18 cellular contexts compared by ENCODE assay signal in the genomic region with DNA sequence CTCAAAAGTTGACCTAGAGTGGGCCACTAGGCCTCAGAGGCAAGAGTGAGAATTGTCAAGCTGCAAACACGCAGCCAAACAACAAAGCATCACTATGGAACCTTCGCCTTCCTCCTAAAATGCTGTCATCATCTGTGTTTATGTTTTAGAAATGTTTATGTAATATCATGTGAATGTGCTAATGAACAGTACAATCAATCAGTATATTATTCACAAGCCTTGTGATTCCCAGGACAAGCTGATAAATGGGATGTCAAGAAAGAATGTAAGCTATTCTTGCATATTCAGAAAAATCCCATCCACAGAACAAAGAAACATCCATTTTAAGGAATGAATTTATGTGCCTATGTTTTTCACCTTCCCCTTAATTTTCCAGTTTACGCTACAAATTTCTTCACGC.
DNase-seq lines count a peak whose midpoint lies in the region; ATAC-seq and TF ChIP-seq lines count a peak whose summit lies in the region.
"Had no signal": no experiment of that assay in that cellular context is flagged by ENCODE, and none has a peak within 500 bp of the region (broad histone marks: within the 10 kb centered on the region; RNA-seq: fewer than 3 reads in every experiment).

No MANE protein-coding gene starts in this region.

- no peak for DNase-seq in activated naive CD4-positive, alpha-beta T cell treated with anti-CD3 and anti-CD28 coated beads, Interleukin-2, amount 10 ng/mL, durations not matched to agents 7 days and 5 days
- DNase-seq in activated naive CD4-positive, alpha-beta T cell treated with Interleukin-2 at 50 U/mL for 16 hours, result no peak
- no peak for DNase-seq in T-cell
- DNase-seq in activated naive CD8-positive, alpha-beta T cell treated with anti-CD3 and anti-CD28 coated beads for 36 hours, result no peak
- DNase-seq in nephron progenitor cell, result no peak
- no peak for DNase-seq in A172 (ENCODE audit: low spot score)
- DNase-seq in T-helper 9 cell, result no peak
- DNase-seq: HCEC 1CT, MM.1S, NCI-H1092, NCI-H1436 treated with DMSO at 0.1 percent for 48 hours, NCI-H2029 treated with DMSO at 0.1 percent for 48 hours, NCI-H2171, NCI-H526, PC-9, SIG-M5 had no signal

- peaks cover 87% of the 10 kb centered on the region for H3K4me1 Mint-ChIP-seq in activated naive CD4-positive, alpha-beta T cell treated with anti-CD3 and anti-CD28 coated beads, Interleukin-2, amount 10 ng/mL, durations not matched to agents 7 days and 5 days
- H3K4me1 Mint-ChIP-seq in T-cell (peaks cover 88 to 95% (median 92%) of the 10 kb centered on the region in 3 donors), nephron progenitor cell (peaks cover 29% of the 10 kb centered on the region)
- H3K4me1 Mint-ChIP-seq in activated naive CD8-positive, alpha-beta T cell treated with anti-CD3 and anti-CD28 coated beads for 36 hours, result peaks cover 80% of the 10 kb centered on the region
- H3K4me1 Mint-ChIP-seq: B cell had no signal

- CTCF ChIA-PET in activated naive CD4-positive, alpha-beta T cell treated with anti-CD3 and anti-CD28 coated beads, Interleukin-2, amount 10 ng/mL, durations not matched to agents 7 days and 5 days (lab: Charles Lee), result interaction anchor here (0.6 to 1.1 kb wide), 3 partner anchors 8 to 501 kb away, joined by 3 to 5 read pairs (median 4); no protein-coding TSS in a partner anchor
- CTCF ChIA-PET in T-cell (lab: Charles Lee), result interaction anchor here (0.5 to 1.1 kb wide), 2 partner anchors 9 to 262 kb away, joined by 3 read pairs; no protein-coding TSS in a partner anchor

- no peak overlapping the region for H3K4me3 Mint-ChIP-seq in activated naive CD4-positive, alpha-beta T cell treated with anti-CD3 and anti-CD28 coated beads, Interleukin-2, amount 10 ng/mL, durations not matched to agents 7 days and 5 days
- H3K4me3 Mint-ChIP-seq in T-cell, result peak overlapping the region in 1 of 3 donors; percentile 67
- H3K4me3 Mint-ChIP-seq in activated naive CD8-positive, alpha-beta T cell treated with anti-CD3 and anti-CD28 coated beads for 36 hours, result no peak overlapping the region
- no peak overlapping the region for H3K4me3 Mint-ChIP-seq in nephron progenitor cell
- H3K4me3 Mint-ChIP-seq: B cell, GM23338 had no signal

- H3K9me3 Mint-ChIP-seq in activated naive CD4-positive, alpha-beta T cell treated with anti-CD3 and anti-CD28 coated beads, Interleukin-2, amount 10 ng/mL, durations not matched to agents 7 days and 5 days, result no peaks in the 10 kb centered on the region
- H3K9me3 Mint-ChIP-seq in T-cell (no peaks in the 10 kb centered on the region), nephron progenitor cell (no peaks in the 10 kb centered on the region)
- no peaks in the 10 kb centered on the region for H3K9me3 Mint-ChIP-seq in activated naive CD8-positive, alpha-beta T cell treated with anti-CD3 and anti-CD28 coated beads for 36 hours
- H3K9me3 Mint-ChIP-seq: GM23338 had no signal

- ATAC-seq in T-cell (replicated peaks in 1 of 4), result no peak
- ATAC-seq: GM23338 had no signal

- no peaks in the 10 kb centered on the region for H3K27me3 Mint-ChIP-seq in activated naive CD4-positive, alpha-beta T cell treated with anti-CD3 and anti-CD28 coated beads, Interleukin-2, amount 10 ng/mL, durations not matched to agents 7 days and 5 days
- H3K27me3 Mint-ChIP-seq in T-cell (no peaks in the 10 kb centered on the region), nephron progenitor cell (ENCODE audit: low read depth, poor library complexity) (no peaks in the 10 kb centered on the region)
- H3K27me3 Mint-ChIP-seq in activated naive CD8-positive, alpha-beta T cell treated with anti-CD3 and anti-CD28 coated beads for 36 hours, result no peaks in the 10 kb centered on the region
- H3K27me3 Mint-ChIP-seq: B cell had no signal

- POLR2A ChIA-PET in T-cell (lab: Charles Lee), result interaction anchor here (0.6 to 2.1 kb wide), 6 partner anchors 10 to 64 kb away, joined by 3 to 5 read pairs (median 4); no protein-coding TSS in a partner anchor

- peaks cover 66% of the 10 kb centered on the region for H3K36me3 Mint-ChIP-seq in activated naive CD4-positive, alpha-beta T cell treated with anti-CD3 and anti-CD28 coated beads, Interleukin-2, amount 10 ng/mL, durations not matched to agents 7 days and 5 days
- peaks cover 49% of the 10 kb centered on the region for H3K36me3 Mint-ChIP-seq in T-cell
- peaks cover 62% of the 10 kb centered on the region for H3K36me3 Mint-ChIP-seq in activated naive CD8-positive, alpha-beta T cell treated with anti-CD3 and anti-CD28 coated beads for 36 hours
- H3K36me3 Mint-ChIP-seq in nephron progenitor cell (ENCODE audit: low read depth), result peaks cover 47% of the 10 kb centered on the region

- peak overlapping the region; percentile 66 for H3K27ac Mint-ChIP-seq in activated naive CD4-positive, alpha-beta T cell treated with anti-CD3 and anti-CD28 coated beads, Interleukin-2, amount 10 ng/mL, durations not matched to agents 7 days and 5 days
- H3K27ac Mint-ChIP-seq in T-cell (peak overlapping the region; percentile 82 to 85), nephron progenitor cell (peak overlapping the region; percentile 7)
- H3K27ac Mint-ChIP-seq in activated naive CD8-positive, alpha-beta T cell treated with anti-CD3 and anti-CD28 coated beads for 36 hours, result peak overlapping the region; percentile 89
- H3K27ac Mint-ChIP-seq: B cell, GM23338 had no signal

- no peak for TF ChIP-seq CTCF in nephron progenitor cell (IDR thresholded peaks at IDR 0.05)

Comparison
In these comparisons a context has a peak if more than half of its experiments do, and no peak if none do; other contexts are left out.
1. H3K27ac Mint-ChIP-seq: peak in every context shown above with its lines; median percentile 89 in activated naive CD8-positive, alpha-beta T cell treated with anti-CD3 and anti-CD28 coated beads for 36 hours; 84 in T-cell; 66 in activated naive CD4-positive, alpha-beta T cell treated with anti-CD3 and anti-CD28 coated beads, Interleukin-2, amount 10 ng/mL, durations not matched to agents 7 days and 5 days; 7 in nephron progenitor cell.